In genomic region chr1:225818229-225818628, GRCh38 we compare ENCODE assay signal across 11 cellular contexts. TPM values are rescaled to one million over a fixed set of nuclear protein-coding genes. Genes with fewer than 3 reads are reported as not detected.
A peak's percentile ranks its signal among the peaks of the same experiment; 100 is the strongest.
DNase-seq lines count a peak whose midpoint lies in the region; ATAC-seq and TF ChIP-seq lines count a peak whose summit lies in the region.
"Had no signal": no experiment of that assay in that cellular context is flagged by ENCODE, and none has a peak within 500 bp of the region (broad histone marks: within the 10 kb centered on the region; RNA-seq: fewer than 3 reads in every experiment).

No MANE protein-coding gene starts in this region.

- DNase-seq in heart right ventricle (no peak), Right ventricle myocardium inferior (ENCODE audit: missing footprints) (no peak), endothelial cell (ENCODE audit: low spot score) (no peak), osteoblast (ENCODE audit: insufficient read length, low spot score, missing footprints) (no peak), uterus (no peak)
- no peak for DNase-seq in activated CD4-positive, alpha-beta T cell treated with anti-CD3 and anti-CD28 coated beads for 4 hours
- DNase-seq: activated CD8-positive, alpha-beta memory T cell treated with anti-CD3 and anti-CD28 coated beads, Interleukin-2, amount 50 U/mL, for 4 hours; NCI-H187 treated with DMSO at 0.1 percent for 48 hours had no signal

- no peak for TF ChIP-seq POLR2A in uterus (IDR thresholded peaks at IDR 0.05)

- H3K9me3 ChIP-seq in heart right ventricle (no peaks in the 10 kb centered on the region), osteoblast (ENCODE audit: low read depth, low read length) (no peaks in the 10 kb centered on the region), uterus (no peaks in the 10 kb centered on the region)

- no peak overlapping the region for H2AFZ ChIP-seq in osteoblast (ENCODE audit: low read length)

- no peak for ATAC-seq in heart right ventricle
- ATAC-seq in Right ventricle myocardium inferior, result no peak
- ATAC-seq in GM19035 (IDR thresholded peaks at IDR 0.05; ENCODE audit: unreplicated experiment), result no peak
- no peak for ATAC-seq in GM18909 (IDR thresholded peaks at IDR 0.05; ENCODE audit: poor library complexity, unreplicated experiment)

- H3K27me3 Mint-ChIP-seq in endothelial cell (ENCODE audit: unreplicated experiment), result peaks cover 6% of the 10 kb centered on the region

- 76 to 85% methylated on average over 7 of the region's 7 CpGs for WGBS in heart right ventricle, 2 donors

- TF ChIP-seq CTCF in heart right ventricle (IDR thresholded peaks at IDR 0.05) (no peak), endothelial cell (IDR thresholded peaks at IDR 0.05; ENCODE audit: unreplicated experiment) (no peak), osteoblast (IDR thresholded peaks at IDR 0.05; ENCODE audit: extremely low read depth, low read depth, low read length) (no peak), uterus (IDR thresholded peaks at IDR 0.05) (no peak)

- H3K4me1 ChIP-seq in heart right ventricle, result peaks cover 38 to 80% (median 66%) of the 10 kb centered on the region in 9 donors
- peaks cover 32% of the 10 kb centered on the region for H3K4me1 ChIP-seq in osteoblast (ENCODE audit: insufficient read depth, low read length)
- H3K4me1 ChIP-seq in uterus, result peaks cover 51 to 53% of the 10 kb centered on the region in 2 donors

- no peaks in the 10 kb centered on the region for H3K36me3 Mint-ChIP-seq in endothelial cell (ENCODE audit: low read depth, unreplicated experiment)

- H3K4me2 ChIP-seq in osteoblast (ENCODE audit: insufficient read depth, low read length), result peak overlapping the region; percentile 61

- H3K79me2 ChIP-seq in osteoblast (ENCODE audit: insufficient read depth, low read length), result peaks cover 19% of the 10 kb centered on the region

- peaks cover 0 to 24% (median 0%) of the 10 kb centered on the region in 9 donors for H3K36me3 ChIP-seq in heart right ventricle
- H3K36me3 ChIP-seq in osteoblast (ENCODE audit: insufficient read depth, low read length), result no peaks in the 10 kb centered on the region
- no peaks in the 10 kb centered on the region for H3K36me3 ChIP-seq in uterus
- H3K36me3 ChIP-seq: brain microvascular endothelial cell had no signal

- H3K27me3 ChIP-seq in heart right ventricle (no peaks in the 10 kb centered on the region), osteoblast (ENCODE audit: insufficient read depth, low read length) (no peaks in the 10 kb centered on the region), uterus (no peaks in the 10 kb centered on the region)
- H3K27me3 ChIP-seq: brain microvascular endothelial cell had no signal

- peak overlapping the region; percentile 8 for H3K27ac Mint-ChIP-seq in endothelial cell (ENCODE audit: unreplicated experiment)

- H3K4me3 Mint-ChIP-seq in endothelial cell (ENCODE audit: unreplicated experiment), result no peak overlapping the region

- H3K9me3 Mint-ChIP-seq in endothelial cell (ENCODE audit: unreplicated experiment), result no peaks in the 10 kb centered on the region

- H3K4me3 ChIP-seq in heart right ventricle (no peak overlapping the region), osteoblast (ENCODE audit: insufficient read depth, low read length) (no peak overlapping the region), uterus (no peak overlapping the region)

- H3K27ac ChIP-seq in heart right ventricle (peak overlapping the region; percentile 70 to 97 (median 92)), osteoblast (ENCODE audit: low read depth, low read length) (peak overlapping the region; percentile 84), uterus (peak overlapping the region; percentile 94 to 99)
- H3K27ac ChIP-seq: brain microvascular endothelial cell had no signal

- no peaks in the 10 kb centered on the region for H4K20me1 ChIP-seq in osteoblast (ENCODE audit: insufficient read depth, low read length)

- intact Hi-C loops in heart right ventricle (cut with DNase I) (no loop called here), Right ventricle myocardium inferior (cut with DNase I) (no loop called here), uterus (cut with DNase I; ENCODE audit: low total_unique reads) (no loop called here)

- H3K4me1 Mint-ChIP-seq in endothelial cell (ENCODE audit: unreplicated experiment), result peaks cover 26% of the 10 kb centered on the region

RNA-seq across cellular contexts. Expression of gene EPHX1, which starts 8.3 kb away (rescaled TPM):
- total RNA-seq in heart right ventricle (10 to 100 TPM; 34.9 to 80.8 (median 48.4) TPM), Right ventricle myocardium inferior (76.0 TPM), endothelial cell (ENCODE audit: unreplicated experiment) (45.0 TPM), osteoblast (67.0 and 77.2 TPM in 2 replicates), uterus (100 to 1,000 TPM in 1 of 4 donors, 10 to 100 TPM in 3; 51.2 to 156 (median 55.3) TPM)
- polyA plus RNA-seq in heart right ventricle, result 10 to 100 TPM; 31.5 to 38.2 TPM

RNA-seq across cellular contexts. Expression of gene SRP9, which starts 40.6 kb away (rescaled TPM):
- 100 to 1,000 TPM; 165 to 199 (median 175) TPM for total RNA-seq in heart right ventricle
- 100 to 1,000 TPM; 121 to 153 TPM for polyA plus RNA-seq in heart right ventricle
- 192 TPM for total RNA-seq in Right ventricle myocardium inferior
- 252 TPM for total RNA-seq in endothelial cell (ENCODE audit: unreplicated experiment)
- total RNA-seq in osteoblast, result 174 and 178 TPM in 2 replicates
- 100 to 1,000 TPM; 169 to 551 (median 202) TPM for total RNA-seq in uterus
